Comparison of ENCODE assay signal across 18 cellular contexts in genomic region chr6:21078497-21078896, GRCh38.
DNase-seq lines count a peak whose midpoint lies in the region; ATAC-seq and TF ChIP-seq lines count a peak whose summit lies in the region.
"Had no signal": no experiment of that assay in that cellular context is flagged by ENCODE, and none has a peak within 500 bp of the region (broad histone marks: within the 10 kb centered on the region; RNA-seq: fewer than 3 reads in every experiment).

No MANE protein-coding gene starts in this region.

- H3K27me3 Mint-ChIP-seq in activated naive CD4-positive, alpha-beta T cell treated with anti-CD3 and anti-CD28 coated beads, Interleukin-2, amount 50 U/mL, for 24 hours = no peaks in the 10 kb centered on the region
- H3K27me3 Mint-ChIP-seq in endodermal cell (ENCODE audit: insufficient read depth) (no peaks in the 10 kb centered on the region), mesothelial cell of epicardium (ENCODE audit: low read depth) (no peaks in the 10 kb centered on the region)
- H3K27me3 Mint-ChIP-seq in activated CD4-positive, alpha-beta memory T cell treated with anti-CD3 and anti-CD28 coated beads for 36 hours = no peaks in the 10 kb centered on the region

- ATAC-seq in GM18909 (IDR thresholded peaks at IDR 0.05; ENCODE audit: poor library complexity, unreplicated experiment) = no peak
- ATAC-seq: CD8-positive, alpha-beta T cell; K562 had no signal

- H3K4me1 Mint-ChIP-seq in activated naive CD4-positive, alpha-beta T cell treated with anti-CD3 and anti-CD28 coated beads, Interleukin-2, amount 50 U/mL, for 24 hours = no peaks in the 10 kb centered on the region
- H3K4me1 Mint-ChIP-seq in endodermal cell = peaks cover 32% of the 10 kb centered on the region
- H3K4me1 Mint-ChIP-seq in mesothelial cell of epicardium = peaks cover 45% of the 10 kb centered on the region
- H3K4me1 Mint-ChIP-seq in activated CD4-positive, alpha-beta memory T cell treated with anti-CD3 and anti-CD28 coated beads for 36 hours (ENCODE audit: low read depth) = no peaks in the 10 kb centered on the region
- H3K4me1 Mint-ChIP-seq: CD14-positive monocyte had no signal

- no peak overlapping the region for H3K9ac ChIP-seq in endodermal cell (ENCODE audit: extremely low read depth, low read length, poor library complexity, severe bottlenecking)
- H3K9ac ChIP-seq: GM23248 had no signal

- H3K9me3 ChIP-seq in endodermal cell (ENCODE audit: control insufficient read depth, low read length) = peaks cover 19% of the 10 kb centered on the region

- intact Hi-C loops in activated CD4-positive, alpha-beta memory T cell treated with anti-CD3 and anti-CD28 coated beads for 36 hours (cut with micrococcal nuclease) = no loop called here

- H3K27ac Mint-ChIP-seq in activated naive CD4-positive, alpha-beta T cell treated with anti-CD3 and anti-CD28 coated beads, Interleukin-2, amount 50 U/mL, for 24 hours = peak overlapping the region; percentile 13
- no peak overlapping the region for H3K27ac Mint-ChIP-seq in endodermal cell
- H3K27ac Mint-ChIP-seq in mesothelial cell of epicardium = peak overlapping the region; percentile 92
- no peak overlapping the region for H3K27ac Mint-ChIP-seq in activated CD4-positive, alpha-beta memory T cell treated with anti-CD3 and anti-CD28 coated beads for 36 hours
- H3K27ac Mint-ChIP-seq: CD14-positive monocyte had no signal

- H3K27ac ChIP-seq in endodermal cell (ENCODE audit: low read depth, low read length) = no peak overlapping the region
- H3K27ac ChIP-seq: 22Rv1, GM23248, HL-60 had no signal

- H3K27me3 ChIP-seq in endodermal cell (ENCODE audit: control insufficient read depth, insufficient read depth, low read length, poor library complexity, severe bottlenecking) = no peaks in the 10 kb centered on the region

- H3K36me3 ChIP-seq in endodermal cell (ENCODE audit: control insufficient read depth, insufficient read depth, low read length) = peaks cover 3% of the 10 kb centered on the region

- WGBS in endodermal cell (ENCODE audit: insufficient coverage in 1 of 2, insufficient read length in 1 of 2), 2 experiments = 80 to 100% methylated on average over 1 to 3 of the region's 3 CpGs

- no peak for DNase-seq in activated naive CD4-positive, alpha-beta T cell treated with anti-CD3 and anti-CD28 coated beads, Interleukin-2, amount 50 U/mL, for 16 hours
- DNase-seq in endodermal cell (peak; percentile 59), mesothelial cell of epicardium (ENCODE audit: low spot score in 2 of 2, unreplicated experiment in 2 of 2) (no peak), HUDEP-2 (lab: John Stamatoyannopoulos, UW; ENCODE audit: unreplicated experiment in 76 of 76) (no peak)
- no peak for DNase-seq in activated CD4-positive, alpha-beta memory T cell treated with anti-CD3 and anti-CD28 coated beads for 36 hours
- DNase-seq: CD8-positive, alpha-beta T cell; COR-L47; DND-41; GDM1; GM23248; HCEC 1CT; HFFc6 had no signal

- POLR2A ChIA-PET in activated CD4-positive, alpha-beta memory T cell treated with anti-CD3 and anti-CD28 coated beads for 36 hours (lab: Charles Lee) = no interaction called here

- no peak for TF ChIP-seq CTCF in endodermal cell (conservative IDR thresholded peaks at IDR 0.05)
- no peak for TF ChIP-seq CTCF in mesothelial cell of epicardium (IDR thresholded peaks at IDR 0.05; ENCODE audit: unreplicated experiment)

- no peak overlapping the region for H3K4me3 Mint-ChIP-seq in activated naive CD4-positive, alpha-beta T cell treated with anti-CD3 and anti-CD28 coated beads, Interleukin-2, amount 50 U/mL, for 24 hours
- no peak overlapping the region for H3K4me3 Mint-ChIP-seq in endodermal cell
- no peak overlapping the region for H3K4me3 Mint-ChIP-seq in mesothelial cell of epicardium
- no peak overlapping the region for H3K4me3 Mint-ChIP-seq in activated CD4-positive, alpha-beta memory T cell treated with anti-CD3 and anti-CD28 coated beads for 36 hours
- H3K4me3 Mint-ChIP-seq: CD14-positive monocyte; CD8-positive, alpha-beta T cell; HFFc6 had no signal

- H3K4me3 ChIP-seq in endodermal cell (ENCODE audit: low read length) = no peak overlapping the region
- H3K4me3 ChIP-seq: GM23248, K562 had no signal

- peaks cover 25% of the 10 kb centered on the region for H3K36me3 Mint-ChIP-seq in activated naive CD4-positive, alpha-beta T cell treated with anti-CD3 and anti-CD28 coated beads, Interleukin-2, amount 50 U/mL, for 24 hours
- peaks cover 14% of the 10 kb centered on the region for H3K36me3 Mint-ChIP-seq in endodermal cell (ENCODE audit: low read depth)
- peaks cover 6% of the 10 kb centered on the region for H3K36me3 Mint-ChIP-seq in mesothelial cell of epicardium
- H3K36me3 Mint-ChIP-seq in activated CD4-positive, alpha-beta memory T cell treated with anti-CD3 and anti-CD28 coated beads for 36 hours = peaks cover 40% of the 10 kb centered on the region

- CTCF ChIA-PET in activated CD4-positive, alpha-beta memory T cell treated with anti-CD3 and anti-CD28 coated beads for 36 hours (lab: Charles Lee) = interaction anchor here (0.6 kb wide), 1 partner anchor 514 kb away, joined by 3 read pairs; no protein-coding TSS in a partner anchor

- no peaks in the 10 kb centered on the region for H3K9me3 Mint-ChIP-seq in activated naive CD4-positive, alpha-beta T cell treated with anti-CD3 and anti-CD28 coated beads, Interleukin-2, amount 50 U/mL, for 24 hours
- H3K9me3 Mint-ChIP-seq in endodermal cell = peaks cover 14% of the 10 kb centered on the region
- H3K9me3 Mint-ChIP-seq in mesothelial cell of epicardium = peaks cover 13% of the 10 kb centered on the region
- H3K9me3 Mint-ChIP-seq in activated CD4-positive, alpha-beta memory T cell treated with anti-CD3 and anti-CD28 coated beads for 36 hours = peaks cover 8% of the 10 kb centered on the region
- H3K9me3 Mint-ChIP-seq: HFFc6 had no signal

- H3K4me1 ChIP-seq in endodermal cell (ENCODE audit: control insufficient read depth, insufficient read depth, low read length) = peaks cover 22% of the 10 kb centered on the region

Comparison
In these comparisons a context has a peak if more than half of its experiments do, and no peak if none do; other contexts are left out.
1. H3K27ac Mint-ChIP-seq: peak in activated naive CD4-positive, alpha-beta T cell treated with anti-CD3 and anti-CD28 coated beads, Interleukin-2, amount 50 U/mL, for 24 hours (single experiment) and mesothelial cell of epicardium (single experiment); none in endodermal cell (single experiment) and activated CD4-positive, alpha-beta memory T cell treated with anti-CD3 and anti-CD28 coated beads for 36 hours (single experiment).